Comparison of ENCODE assay signal across 2 cellular contexts in genomic region chr1:229436178-229436577, GRCh38.
TF ChIP-seq lines count a peak whose summit lies in the region.

No MANE protein-coding gene starts in this region.

TF ChIP-seq in HCT116, 20 proteins besides CTCF, POLR2A, EP300 and RAD21:
- TF ChIP-seq ZNF274 (IDR thresholded peaks at IDR 0.05; ENCODE audit: low read depth, low read length) (no peak), SP1 (IDR thresholded peaks at IDR 0.05; ENCODE audit: low read depth) (no peak), MAX (IDR thresholded peaks at IDR 0.05) (no peak), POLR2AphosphoS5 (IDR thresholded peaks at IDR 0.05; ENCODE audit: low read depth, low read length) (no peak), TCF7L2 (IDR thresholded peaks at IDR 0.05; ENCODE audit: borderline replicate concordance, extremely low read depth, insufficient read depth, insufficient read length) (no peak), EZH2 (IDR thresholded peaks at IDR 0.05) (no peak), CEBPB (IDR thresholded peaks at IDR 0.05; ENCODE audit: low read depth) (no peak), ZBTB33 (IDR thresholded peaks at IDR 0.05; ENCODE audit: extremely low read depth, insufficient replicate concordance, low read length) (no peak), ATF3 (IDR thresholded peaks at IDR 0.05) (no peak), SRF (IDR thresholded peaks at IDR 0.05; ENCODE audit: low read depth) (no peak), SIN3A (IDR thresholded peaks at IDR 0.05; ENCODE audit: low read depth) (no peak), YY1 (IDR thresholded peaks at IDR 0.05; ENCODE audit: extremely low read depth, insufficient replicate concordance, low read depth, low read length) (no peak), ELF1 (IDR thresholded peaks at IDR 0.05; ENCODE audit: borderline replicate concordance, low read depth) (no peak), FOSL1 (IDR thresholded peaks at IDR 0.05; ENCODE audit: low read depth) (no peak), EGR1 (IDR thresholded peaks at IDR 0.05; ENCODE audit: low read depth) (no peak)

TF ChIP-seq in K562, 482 proteins besides CTCF, POLR2A, EP300 and RAD21:
- TF ChIP-seq LARP7 (IDR thresholded peaks at IDR 0.05), result no peak
- TF ChIP-seq ZNF717 (CRISPR knock-in tag; IDR thresholded peaks at IDR 0.05), result 0 out of 2 replicates have a peak, but pooled peaks have one; percentile 45
- TF ChIP-seq SOX6 (IDR thresholded peaks at IDR 0.05), result no peak
